9 cellular contexts compared by ENCODE assay signal in the genomic region with DNA sequence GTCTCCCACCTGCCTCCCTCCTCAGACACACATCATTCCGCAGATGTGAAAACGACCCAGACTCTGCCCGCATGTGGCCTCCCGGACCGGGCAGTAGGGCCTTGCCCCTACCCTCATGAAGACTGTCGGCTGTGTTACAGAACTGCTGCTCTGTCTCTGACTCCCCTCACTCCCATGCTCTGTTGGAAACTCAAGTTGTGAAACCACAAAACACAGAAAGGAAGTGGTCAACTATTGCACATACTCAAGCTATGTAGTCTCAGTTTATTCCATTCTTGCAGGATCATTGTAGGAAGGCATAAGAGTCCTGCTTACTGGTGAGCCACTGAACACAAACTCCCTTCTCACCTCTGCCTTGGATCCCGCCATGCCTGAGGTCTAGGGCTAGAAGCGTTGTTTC.
DNase-seq lines count a peak whose midpoint lies in the region; ATAC-seq and TF ChIP-seq lines count a peak whose summit lies in the region.
"Had no signal": no experiment of that assay in that cellular context is flagged by ENCODE, and none has a peak within 500 bp of the region (broad histone marks: within the 10 kb centered on the region; RNA-seq: fewer than 3 reads in every experiment).

No MANE protein-coding gene starts in this region.

- no peaks in the 10 kb centered on the region for H3K79me1 ChIP-seq in mesenchymal stem cell (replicated peaks; ENCODE audit: low read length, poor library complexity, severe bottlenecking)

- H3K14ac ChIP-seq in mesenchymal stem cell (ENCODE audit: low read length in 2 of 2) = no peak overlapping the region

- peak overlapping the region; percentile 72 for H3K27ac ChIP-seq in mesenchymal stem cell (ENCODE audit: low read length, poor library complexity, severe bottlenecking)
- H3K27ac ChIP-seq in sigmoid colon = peak overlapping the region in 2 of 4 donors; percentile 11 to 30

- no peak for TF ChIP-seq EP300 in sigmoid colon (IDR thresholded peaks at IDR 0.05)

- no peak overlapping the region for H3K9ac ChIP-seq in mesenchymal stem cell (ENCODE audit: low read length)

- peak overlapping the region; percentile 57 to 96 for H2BK12ac ChIP-seq in mesenchymal stem cell (ENCODE audit: low read length in 2 of 2)

- H3K36me3 Mint-ChIP-seq in activated naive CD4-positive, alpha-beta T cell treated with anti-CD3 and anti-CD28 coated beads, Interleukin-2, amount 50 U/mL, for 72 hours = no peaks in the 10 kb centered on the region
- H3K36me3 Mint-ChIP-seq: brain had no signal

- intact Hi-C loops in sigmoid colon (cut with DNase I) = no loop called here

- TF ChIP-seq CTCF in sigmoid colon (IDR thresholded peaks at IDR 0.05) = no peak

- H3K4me2 ChIP-seq in mesenchymal stem cell (ENCODE audit: low read length, poor library complexity, severe bottlenecking) = no peak overlapping the region

- no peaks in the 10 kb centered on the region for H3K36me3 ChIP-seq in mesenchymal stem cell (ENCODE audit: control insufficient read depth in 1 of 2, insufficient read depth in 2 of 2, low read depth in 1 of 2, low read length in 2 of 2)
- no peaks in the 10 kb centered on the region for H3K36me3 ChIP-seq in sigmoid colon

- H2AFZ ChIP-seq in mesenchymal stem cell (ENCODE audit: low read depth, low read length) = peak overlapping the region; percentile 3

- no peak for TF ChIP-seq POLR2A in sigmoid colon (IDR thresholded peaks at IDR 0.05)

- peak overlapping the region in 1 of 2 experiments; percentile 57 for H3K4ac ChIP-seq in mesenchymal stem cell (ENCODE audit: low read depth in 1 of 2, low read length in 2 of 2)

- in situ Hi-C loops in ACHN (cut with HindIII; ENCODE audit: low pct_ligation_motif_present, low pct_unique_long_range_greater_than_20kb, low sequenced_read_pairs) = no loop called here

- DNase-seq in ACHN = peak; percentile 45
- DNase-seq in HK-2 (ENCODE audit: unreplicated experiment) = peak; percentile 33
- peak in 1 of 2 donors; percentile 5 for DNase-seq in activated naive CD4-positive, alpha-beta T cell treated with anti-CD3 and anti-CD28 coated beads, Interleukin-2, amount 50 U/mL, for 72 hours (ENCODE audit: low spot score in 2 of 2)
- DNase-seq in mesenchymal stem cell = peak; percentile 95
- no peak for DNase-seq in sigmoid colon
- DNase-seq in HuH-7.5 (ENCODE audit: low spot score) = no peak
- DNase-seq in activated effector memory CD4-positive, alpha-beta T cell treated with anti-CD3 and anti-CD28 coated beads, Interleukin-2, amount 50 U/mL, for 16 hours = no peak

- no peaks in the 10 kb centered on the region for H3K9me3 ChIP-seq in mesenchymal stem cell (ENCODE audit: control insufficient read depth, low read length)
- H3K9me3 ChIP-seq in sigmoid colon = no peaks in the 10 kb centered on the region

- no peak overlapping the region for H2BK15ac ChIP-seq in mesenchymal stem cell (ENCODE audit: low read depth, poor library complexity, severe bottlenecking)

- peak overlapping the region; percentile 77 for H2BK120ac ChIP-seq in mesenchymal stem cell (ENCODE audit: low read depth, low read length)

- peak; percentile 81 for ATAC-seq in GM18519 (IDR thresholded peaks at IDR 0.05; ENCODE audit: low FRiP score, unreplicated experiment)
- ATAC-seq in activated naive CD4-positive, alpha-beta T cell treated with anti-CD3 and anti-CD28 coated beads, Interleukin-2, amount 50 U/mL, for 72 hours = peak; percentile 89 to 99

- H4K91ac ChIP-seq in mesenchymal stem cell (ENCODE audit: low read length) = peak overlapping the region; percentile 47

- H4K8ac ChIP-seq in mesenchymal stem cell (ENCODE audit: low read length) = peak overlapping the region; percentile 14

- H3K27ac Mint-ChIP-seq in activated naive CD4-positive, alpha-beta T cell treated with anti-CD3 and anti-CD28 coated beads, Interleukin-2, amount 50 U/mL, for 72 hours = peak overlapping the region in 1 of 2 donors; percentile 22

- H3K9me3 Mint-ChIP-seq in activated naive CD4-positive, alpha-beta T cell treated with anti-CD3 and anti-CD28 coated beads, Interleukin-2, amount 50 U/mL, for 72 hours = peaks cover 0 to 4% of the 10 kb centered on the region in 2 donors

- H3K4me3 ChIP-seq in mesenchymal stem cell (ENCODE audit: insufficient read depth in 1 of 2, low read depth in 1 of 2, low read length in 2 of 2) (no peak overlapping the region), sigmoid colon (no peak overlapping the region)

- H2AK5ac ChIP-seq in mesenchymal stem cell (ENCODE audit: low read length, severe bottlenecking) = no peak overlapping the region

- no peak overlapping the region for H3K23ac ChIP-seq in mesenchymal stem cell (ENCODE audit: low read length in 2 of 2)

- H2BK5ac ChIP-seq in mesenchymal stem cell (ENCODE audit: low read depth, low read length, poor library complexity, severe bottlenecking) = no peak overlapping the region

- H3K4me1 ChIP-seq in mesenchymal stem cell (ENCODE audit: control insufficient read depth, insufficient read depth, low read depth, low read length) (peaks cover 6% of the 10 kb centered on the region), sigmoid colon (no peaks in the 10 kb centered on the region)

- 63% methylated on average over 8 of the region's 8 CpGs for WGBS in mesenchymal stem cell
- WGBS in sigmoid colon, 2 donors = 44 to 83% methylated on average over 8 of the region's 8 CpGs

- peak overlapping the region; percentile 40 to 82 for H3K18ac ChIP-seq in mesenchymal stem cell (ENCODE audit: low read depth in 1 of 2, low read length in 2 of 2)

- H3K27me3 ChIP-seq in mesenchymal stem cell (ENCODE audit: control insufficient read depth in 1 of 2, insufficient read depth in 1 of 2, low read length in 2 of 2) (no peaks in the 10 kb centered on the region), sigmoid colon (no peaks in the 10 kb centered on the region)

Comparison
In these comparisons a context has a peak if more than half of its experiments do, and no peak if none do; other contexts are left out.
1. DNase-seq: peak in ACHN (single experiment), HK-2 (single experiment) and mesenchymal stem cell (single experiment); none in sigmoid colon (single experiment), HuH-7.5 (single experiment) and activated effector memory CD4-positive, alpha-beta T cell treated with anti-CD3 and anti-CD28 coated beads, Interleukin-2, amount 50 U/mL, for 16 hours (single experiment).